Comparison of ENCODE assay signal across 33 cellular contexts in genomic region chr1:158649052-158649451, GRCh38. TPM values are rescaled to one million over a fixed set of nuclear protein-coding genes. Genes with fewer than 3 reads are reported as not detected.
DNase-seq lines count a peak whose midpoint lies in the region; ATAC-seq, FAIRE-seq and TF ChIP-seq lines count a peak whose summit lies in the region.
"Had no signal": no experiment of that assay in that cellular context is flagged by ENCODE, and none has a peak within 500 bp of the region (broad histone marks: within the 10 kb centered on the region; RNA-seq: fewer than 3 reads in every experiment).

No MANE protein-coding gene starts in this region.

- no peak overlapping the region for H3K4ac ChIP-seq in H1 (replicated peaks; ENCODE audit: insufficient read length, low read depth, low read length)

- H3K14ac ChIP-seq in H1 (ENCODE audit: insufficient read length): no peak overlapping the region

- no peak overlapping the region for H3K4me3 Mint-ChIP-seq in CD8-positive, alpha-beta T cell
- H3K4me3 Mint-ChIP-seq: activated naive CD4-positive, alpha-beta T cell treated with anti-CD3 and anti-CD28 coated beads for 36 hours; activated T-cell treated with anti-CD3 and anti-CD28 coated beads, Interleukin-2, amount 50 U/mL, for 24 hours; CD8-positive, alpha-beta memory T cell; dendritic cell treated with granulocyte-macrophage colony-stimulating factor and Interleukin-4, amounts not matched to agents 40 ng/mL and 50 ng/mL, for 4 days; memory B cell; stimulated activated memory B cell treated with anti-CD40 and anti-IgM and Interleukin-4, amounts not matched to agents 10 μg/mL and 1 μg/mL and 100 μg/mL, for 72 hours; T-helper 2 cell treated with Interferon-gamma antibody and Interleukin-4, amounts not matched to agents 5 μg/mL and 100 μg/mL, for 36 hours had no signal

- no peak overlapping the region for H2BK20ac ChIP-seq in H1 (ENCODE audit: low read length)

- CTCF ChIA-PET in H1 (lab: Charles Lee; ENCODE audit: partially characterized antibody): interaction anchor here (0.6 to 2.7 kb wide), 14 partner anchors 9 to 434 kb away, joined by 3 to 9 read pairs (median 4); no protein-coding TSS in a partner anchor
- CTCF ChIA-PET in CD8-positive, alpha-beta T cell (lab: Charles Lee): no interaction called here

- peak in 1 of 2 experiments; percentile 16; a peak in 1 of 4 replicates for TF ChIP-seq RAD21 in H1 (IDR thresholded peaks at IDR 0.05 in 1 of 2, conservative IDR thresholded peaks at IDR 0.05 in 1 of 2; ENCODE audit: low read depth in 2 of 2, low read length in 2 of 2)

- H4K20me1 ChIP-seq in DND-41 (ENCODE audit: insufficient read depth, low read length) (no peaks in the 10 kb centered on the region), OCI-LY1 (ENCODE audit: insufficient read depth, low read length) (no peaks in the 10 kb centered on the region), H1 (replicated peaks in 1 of 2; ENCODE audit: control insufficient read depth in 1 of 2, insufficient read depth in 2 of 2, low read length in 2 of 2) (no peaks in the 10 kb centered on the region)

- no peaks in the 10 kb centered on the region for H3F3A ChIP-seq in OCI-LY1 (ENCODE audit: insufficient read depth, low read length)

- H2AFZ ChIP-seq in DND-41 (ENCODE audit: low read depth, low read length): no peak overlapping the region
- no peak overlapping the region for H2AFZ ChIP-seq in OCI-LY1 (ENCODE audit: low read length)
- H2AFZ ChIP-seq in H1 (ENCODE audit: low read length): 0 out of 2 replicates have a peak overlapping the region, but pooled peaks have one; percentile 19
- H2AFZ ChIP-seq: GM23248 had no signal

- no peak for TF ChIP-seq EP300 in H1 (IDR thresholded peaks at IDR 0.05; ENCODE audit: borderline replicate concordance in 1 of 2, low read depth in 2 of 2, low read length in 2 of 2)

- H3K27me3 ChIP-seq in DND-41 (ENCODE audit: insufficient read depth, low read length, poor library complexity) (peaks cover 21% of the 10 kb centered on the region), OCI-LY1 (ENCODE audit: insufficient read depth, low read length) (no peaks in the 10 kb centered on the region), H1 (replicated peaks in 1 of 4; ENCODE audit: control insufficient read depth in 3 of 4, extremely low read depth in 1 of 4, insufficient read depth in 3 of 4, low read length in 3 of 4) (no peaks in the 10 kb centered on the region), WERI-Rb-1 (ENCODE audit: insufficient read depth, low read depth, severe bottlenecking) (peaks cover 90% of the 10 kb centered on the region)
- no peaks in the 10 kb centered on the region for H3K27me3 ChIP-seq in CD8-positive, alpha-beta T cell (ENCODE audit: insufficient read depth, low read length)
- H3K27me3 ChIP-seq: cardiac muscle cell, suprapubic skin had no signal

- no peak overlapping the region for H3K27ac ChIP-seq in DND-41 (ENCODE audit: low read length)
- no peak overlapping the region for H3K27ac ChIP-seq in OCI-LY1 (ENCODE audit: low read depth, low read length, poor library complexity, severe bottlenecking)
- H3K27ac ChIP-seq in H1 (ENCODE audit: low read depth, low read length): no peak overlapping the region
- H3K27ac ChIP-seq in WERI-Rb-1: no peak overlapping the region
- H3K27ac ChIP-seq in CD8-positive, alpha-beta T cell (ENCODE audit: low read depth, low read length): no peak overlapping the region
- H3K27ac ChIP-seq: GM23248, SK-N-MC, suprapubic skin had no signal

- no peaks in the 10 kb centered on the region for H3K79me1 ChIP-seq in H1 (ENCODE audit: low read depth, low read length)

- H3K23ac ChIP-seq in H1 (ENCODE audit: insufficient read length): no peak overlapping the region

- H4K5ac ChIP-seq in H1 (ENCODE audit: insufficient read length, low read depth, low read length): no peak overlapping the region

- H3K9me3 Mint-ChIP-seq in CD8-positive, alpha-beta T cell: no peaks in the 10 kb centered on the region
- H3K9me3 Mint-ChIP-seq: activated naive CD4-positive, alpha-beta T cell treated with anti-CD3 and anti-CD28 coated beads for 36 hours; activated T-cell treated with anti-CD3 and anti-CD28 coated beads, Interleukin-2, amount 50 U/mL, for 24 hours; CD8-positive, alpha-beta memory T cell; dendritic cell treated with granulocyte-macrophage colony-stimulating factor and Interleukin-4, amounts not matched to agents 40 ng/mL and 50 ng/mL, for 4 days; memory B cell; stimulated activated memory B cell treated with anti-CD40 and anti-IgM and Interleukin-4, amounts not matched to agents 10 μg/mL and 1 μg/mL and 100 μg/mL, for 72 hours; T-helper 2 cell treated with Interferon-gamma antibody and Interleukin-4, amounts not matched to agents 5 μg/mL and 100 μg/mL, for 36 hours had no signal

- H2AK5ac ChIP-seq in H1 (ENCODE audit: low read depth, low read length): no peak overlapping the region; the same call in 1 of the 2 replicates

- no peaks in the 10 kb centered on the region; the same call in 1 of the 2 replicates for H3K23me2 ChIP-seq in H1 (ENCODE audit: low read depth, low read length)

- H4K91ac ChIP-seq in H1 (replicated peaks; ENCODE audit: insufficient read length, low read length): no peak overlapping the region

- H3K9ac ChIP-seq in DND-41 (ENCODE audit: low read depth, low read length) (no peak overlapping the region), OCI-LY1 (ENCODE audit: low read length) (no peak overlapping the region), H1 (replicated peaks in 1 of 4; ENCODE audit: extremely low read depth in 1 of 4, low read depth in 3 of 4, low read length in 3 of 4) (no peak overlapping the region)
- H3K9ac ChIP-seq: GM23248 had no signal

- no peak overlapping the region for H2BK12ac ChIP-seq in H1 (ENCODE audit: low read depth, low read length)

- H3K9me3 ChIP-seq in DND-41 (ENCODE audit: insufficient read depth, low read length, severe bottlenecking) (no peaks in the 10 kb centered on the region), OCI-LY1 (ENCODE audit: low read length) (no peaks in the 10 kb centered on the region), H1 (ENCODE audit: insufficient read depth in 2 of 2, low read depth in 1 of 2, low read length in 1 of 2) (no peaks in the 10 kb centered on the region), WERI-Rb-1 (ENCODE audit: severe bottlenecking) (no peaks in the 10 kb centered on the region)
- H3K9me3 ChIP-seq in CD8-positive, alpha-beta T cell (ENCODE audit: low read length): no peaks in the 10 kb centered on the region
- H3K9me3 ChIP-seq: MG63, suprapubic skin had no signal

- no peak for FAIRE-seq in H1 (lab: Jason Lieb, UNC)
- FAIRE-seq: RCC 7860 had no signal

- H2BK120ac ChIP-seq in H1 (replicated peaks; ENCODE audit: low read depth, low read length): no peak overlapping the region

- ATAC-seq in DND-41 (ENCODE audit: insufficient read depth, low read depth) (0 out of 3 replicates have a peak, but pooled peaks have one; percentile 33), GM18498 (IDR thresholded peaks at IDR 0.05; ENCODE audit: unreplicated experiment) (peak; percentile 53)
- ATAC-seq in CD8-positive, alpha-beta T cell: no peak
- ATAC-seq: left cardiac atrium; stimulated activated memory B cell treated with anti-CD40 and anti-IgM and Interleukin-4, amounts not matched to agents 10 μg/mL and 1 μg/mL and 100 μg/mL, for 72 hours had no signal

- TF ChIP-seq CTCF in DND-41 (IDR thresholded peaks at IDR 0.05; ENCODE audit: borderline replicate concordance, extremely low read depth, low read length, poor library complexity, severe bottlenecking) (peak; percentile 48), OCI-LY1 (IDR thresholded peaks at IDR 0.05; ENCODE audit: low read length) (peak; percentile 13; the same call in 1 of the 2 replicates), H1 (IDR thresholded peaks at IDR 0.05; ENCODE audit: control extremely low read depth in 1 of 3, insufficient read depth in 1 of 3, low read depth in 1 of 3, low read length in 3 of 3) (peak in 1 of 3 experiments; percentile 17; a peak in 2 of 4 replicates), WERI-Rb-1 (IDR thresholded peaks at IDR 0.05; ENCODE audit: low read depth, low read length) (no peak)
- no peak for TF ChIP-seq CTCF in CD8-positive, alpha-beta T cell (IDR thresholded peaks at IDR 0.05)

- POLR2A ChIA-PET in H1 (lab: Charles Lee; ENCODE audit: partially characterized antibody): no interaction called here
- POLR2A ChIA-PET in CD8-positive, alpha-beta T cell (lab: Charles Lee): no interaction called here

- H3K4me1 Mint-ChIP-seq in CD8-positive, alpha-beta T cell (ENCODE audit: low read depth): peaks cover 14% of the 10 kb centered on the region

- DNase-seq in DND-41: no peak
- DNase-seq in H1 (ENCODE audit: low read depth in 1 of 2, low spot score in 2 of 2): no peak
- DNase-seq in WERI-Rb-1: no peak
- no peak for DNase-seq in C1 segment of cervical spinal cord (lab: John Stamatoyannopoulos, UW)
- no peak for DNase-seq in CD8-positive, alpha-beta T cell
- DNase-seq: activated CD4-positive, alpha-beta T cell treated with anti-CD3 and anti-CD28 coated beads for 1 hour; activated CD8-positive, alpha-beta memory T cell treated with anti-CD3 and anti-CD28 coated beads for 24 hours; activated naive CD4-positive, alpha-beta T cell treated with anti-CD3 and anti-CD28 coated beads for 36 hours; activated T-cell treated with anti-CD3 and anti-CD28 coated beads, Interleukin-2, amount 50 U/mL, for 24 hours; amygdala; CD8-positive, alpha-beta memory T cell; glutamatergic neuron; GM23248; left cardiac atrium; MG63; NCI-H1694; NCI-H2171; NCI-H69; occipital lobe had no signal

- no peak overlapping the region for H3K4me2 ChIP-seq in DND-41 (ENCODE audit: insufficient read depth, low read length)
- H3K4me2 ChIP-seq in OCI-LY1 (ENCODE audit: low read length): no peak overlapping the region
- no peak overlapping the region for H3K4me2 ChIP-seq in H1 (ENCODE audit: insufficient read depth in 1 of 2, low read depth in 2 of 2, low read length in 2 of 2)
- H3K4me2 ChIP-seq: smooth muscle cell had no signal

- H3K9me2 ChIP-seq in OCI-LY1 (ENCODE audit: low read depth, low read length): no peaks in the 10 kb centered on the region

- H3K79me2 ChIP-seq in DND-41 (ENCODE audit: insufficient read depth, low read length) (no peaks in the 10 kb centered on the region), OCI-LY1 (ENCODE audit: insufficient read depth, low read length) (no peaks in the 10 kb centered on the region), H1 (ENCODE audit: control insufficient read depth in 1 of 2, insufficient read depth in 2 of 2, low read length in 2 of 2) (no peaks in the 10 kb centered on the region)

- no peaks in the 10 kb centered on the region for H3K36me3 ChIP-seq in DND-41 (ENCODE audit: insufficient read depth, low read length)
- no peaks in the 10 kb centered on the region for H3K36me3 ChIP-seq in OCI-LY1 (ENCODE audit: insufficient read depth, low read length)
- H3K36me3 ChIP-seq in H1 (ENCODE audit: control insufficient read depth in 2 of 4, insufficient read depth in 4 of 4, low read length in 3 of 4): no peaks in the 10 kb centered on the region
- H3K36me3 ChIP-seq in WERI-Rb-1: no peaks in the 10 kb centered on the region
- no peaks in the 10 kb centered on the region for H3K36me3 ChIP-seq in CD8-positive, alpha-beta T cell (ENCODE audit: insufficient read depth, low read length)
- H3K36me3 ChIP-seq: cardiac muscle cell, MG63, suprapubic skin had no signal

- H3K27ac Mint-ChIP-seq in CD8-positive, alpha-beta T cell: no peak overlapping the region
- H3K27ac Mint-ChIP-seq: activated naive CD4-positive, alpha-beta T cell treated with anti-CD3 and anti-CD28 coated beads for 36 hours; activated T-cell treated with anti-CD3 and anti-CD28 coated beads, Interleukin-2, amount 50 U/mL, for 24 hours; dendritic cell treated with granulocyte-macrophage colony-stimulating factor and Interleukin-4, amounts not matched to agents 40 ng/mL and 50 ng/mL, for 4 days; memory B cell; stimulated activated memory B cell treated with anti-CD40 and anti-IgM and Interleukin-4, amounts not matched to agents 10 μg/mL and 1 μg/mL and 100 μg/mL, for 72 hours; T-helper 2 cell treated with Interferon-gamma antibody and Interleukin-4, amounts not matched to agents 5 μg/mL and 100 μg/mL, for 36 hours had no signal

- peaks cover 6% of the 10 kb centered on the region; the same call in 1 of the 2 replicates for H3K4me1 ChIP-seq in DND-41 (ENCODE audit: insufficient read depth, low read length)
- no peaks in the 10 kb centered on the region for H3K4me1 ChIP-seq in OCI-LY1 (ENCODE audit: insufficient read depth, low read length, severe bottlenecking)
- no peaks in the 10 kb centered on the region for H3K4me1 ChIP-seq in H1 (replicated peaks in 1 of 4; ENCODE audit: control insufficient read depth in 3 of 4, insufficient read depth in 4 of 4, low read length in 3 of 4)
- no peaks in the 10 kb centered on the region for H3K4me1 ChIP-seq in CD8-positive, alpha-beta T cell (ENCODE audit: insufficient read depth, low read length)
- H3K4me1 ChIP-seq: suprapubic skin had no signal

- no peak for TF ChIP-seq POLR2A in H1 (IDR thresholded peaks at IDR 0.05; ENCODE audit: control extremely low read depth in 1 of 2, low read depth in 2 of 2, low read length in 2 of 2)

- intact Hi-C loops in CD8-positive, alpha-beta T cell (cut with DNase I, micrococcal nuclease): no loop called here

- H3K36me3 Mint-ChIP-seq in CD8-positive, alpha-beta T cell: no peaks in the 10 kb centered on the region
- H3K36me3 Mint-ChIP-seq: CD8-positive, alpha-beta memory T cell; memory B cell; stimulated activated memory B cell treated with anti-CD40 and anti-IgM and Interleukin-4, amounts not matched to agents 10 μg/mL and 1 μg/mL and 100 μg/mL, for 72 hours had no signal

- H2BK5ac ChIP-seq in H1 (ENCODE audit: low read depth, low read length): no peak overlapping the region

- no peak overlapping the region for H3K18ac ChIP-seq in H1 (ENCODE audit: extremely low read depth, low read length)

- H3K56ac ChIP-seq in H1 (replicated peaks; ENCODE audit: insufficient read length, low read depth, low read length): no peak overlapping the region

- H4K8ac ChIP-seq in H1 (ENCODE audit: extremely low read depth, insufficient read depth, low read length): no peak overlapping the region

- H3K4me3 ChIP-seq in DND-41 (ENCODE audit: low read depth in 1 of 2, low read length in 2 of 2) (no peak overlapping the region), OCI-LY1 (ENCODE audit: low read depth, low read length, poor library complexity, severe bottlenecking) (no peak overlapping the region), H1 (ENCODE audit: extremely low read depth in 1 of 4, insufficient read depth in 2 of 4, low read depth in 3 of 4, low read length in 4 of 4) (no peak overlapping the region), WERI-Rb-1 (ENCODE audit: low read depth, low read length) (no peak overlapping the region)
- no peak overlapping the region for H3K4me3 ChIP-seq in CD8-positive, alpha-beta T cell (ENCODE audit: low read depth, low read length)
- H3K4me3 ChIP-seq: cardiac muscle cell, GM23248, MG63, SK-N-MC, smooth muscle cell, suprapubic skin had no signal

- H2BK15ac ChIP-seq in H1 (ENCODE audit: low read length): no peak overlapping the region

- no peaks in the 10 kb centered on the region for H3K27me3 Mint-ChIP-seq in CD8-positive, alpha-beta T cell (ENCODE audit: low read depth)
- H3K27me3 Mint-ChIP-seq: memory B cell; stimulated activated memory B cell treated with anti-CD40 and anti-IgM and Interleukin-4, amounts not matched to agents 10 μg/mL and 1 μg/mL and 100 μg/mL, for 72 hours had no signal

RNA-seq across cellular contexts. Expression of gene SPTA1, which starts 37.5 kb away (rescaled TPM):
- not detected in 2 replicates for total RNA-seq in H1 (2021; fragmentation: NEBNext Ultra II Directional; extraction: Animal tissue kit (Norgen Biotek cat#: 25700))
- not detected in 2 replicates for polyA plus RNA-seq in H1 (2011; rRNA removed)
- not detected for polyA plus RNA-seq in H1 (2011; cell fraction: cytosol; rRNA removed)
- not detected for polyA plus RNA-seq in H1 (2011; cell fraction: nucleus; rRNA removed)
- polyA plus RNA-seq in H1 (2012, experiment 1 of 2): not detected in 4 replicates
- polyA plus RNA-seq in H1 (2012, experiment 2 of 2): not detected
- under 0.01 TPM for polyA plus RNA-seq in H1 (2013, experiment 1 of 2)
- not detected for polyA plus RNA-seq in H1 (2013, experiment 2 of 2)
- not detected in 2 replicates for polyA minus RNA-seq in H1 (2011; rRNA and poly(A)+ RNA removed)
- not detected for polyA minus RNA-seq in H1 (2011; cell fraction: cytosol; rRNA and poly(A)+ RNA removed)
- not detected for polyA minus RNA-seq in H1 (2011; cell fraction: nucleus; rRNA and poly(A)+ RNA removed)
- total RNA-seq in CD8-positive, alpha-beta T cell: not detected
- total RNA-seq: activated naive CD4-positive, alpha-beta T cell treated with anti-CD3 and anti-CD28 coated beads for 36 hours; CD8-positive, alpha-beta memory T cell; GM23248; myocyte; renal cortical epithelial cell; smooth muscle cell had no signal
- polyA plus RNA-seq: CD8-positive, alpha-beta memory T cell; GM23248 had no signal

RNA-seq across cellular contexts. Expression of gene OR10Z1, which starts 44.0 kb away (rescaled TPM):
- total RNA-seq in H1 (2021; fragmentation: NEBNext Ultra II Directional; extraction: Animal tissue kit (Norgen Biotek cat#: 25700)): not detected in 2 replicates
- not detected in 2 replicates for polyA plus RNA-seq in H1 (2011; rRNA removed)
- polyA plus RNA-seq in H1 (2011; cell fraction: cytosol; rRNA removed): not detected
- not detected for polyA plus RNA-seq in H1 (2011; cell fraction: nucleus; rRNA removed)
- polyA plus RNA-seq in H1 (2012, experiment 1 of 2): not detected in 4 replicates
- polyA plus RNA-seq in H1 (2012, experiment 2 of 2): not detected
- not detected for polyA plus RNA-seq in H1 (2013, experiment 1 of 2)
- not detected for polyA plus RNA-seq in H1 (2013, experiment 2 of 2)
- polyA minus RNA-seq in H1 (2011; rRNA and poly(A)+ RNA removed): not detected in 2 replicates
- polyA minus RNA-seq in H1 (2011; cell fraction: cytosol; rRNA and poly(A)+ RNA removed): not detected
- polyA minus RNA-seq in H1 (2011; cell fraction: nucleus; rRNA and poly(A)+ RNA removed): not detected
- not detected for total RNA-seq in CD8-positive, alpha-beta T cell
- total RNA-seq: activated naive CD4-positive, alpha-beta T cell treated with anti-CD3 and anti-CD28 coated beads for 36 hours; cardiac muscle cell; CD8-positive, alpha-beta memory T cell; GM23248; left cardiac atrium; myocyte; occipital lobe; renal cortical epithelial cell; smooth muscle cell; suprapubic skin; urinary bladder had no signal
- polyA plus RNA-seq: cardiac muscle cell; CD8-positive, alpha-beta memory T cell; GM23248; smooth muscle cell; urinary bladder had no signal

RNA-seq across cellular contexts. Expression of gene OR6K2, which starts 51.4 kb away (rescaled TPM):
- not detected in 2 replicates for total RNA-seq in H1 (2021; fragmentation: NEBNext Ultra II Directional; extraction: Animal tissue kit (Norgen Biotek cat#: 25700))
- polyA plus RNA-seq in H1 (2011; rRNA removed): not detected in 2 replicates
- polyA plus RNA-seq in H1 (2011; cell fraction: cytosol; rRNA removed): not detected
- not detected for polyA plus RNA-seq in H1 (2011; cell fraction: nucleus; rRNA removed)
- not detected in 4 replicates for polyA plus RNA-seq in H1 (2012, experiment 1 of 2)
- not detected for polyA plus RNA-seq in H1 (2012, experiment 2 of 2)
- polyA plus RNA-seq in H1 (2013, experiment 1 of 2): not detected
- not detected for polyA plus RNA-seq in H1 (2013, experiment 2 of 2)
- not detected in 2 replicates for polyA minus RNA-seq in H1 (2011; rRNA and poly(A)+ RNA removed)
- not detected for polyA minus RNA-seq in H1 (2011; cell fraction: cytosol; rRNA and poly(A)+ RNA removed)
- polyA minus RNA-seq in H1 (2011; cell fraction: nucleus; rRNA and poly(A)+ RNA removed): not detected
- not detected for total RNA-seq in CD8-positive, alpha-beta T cell
- total RNA-seq: activated naive CD4-positive, alpha-beta T cell treated with anti-CD3 and anti-CD28 coated beads for 36 hours; cardiac muscle cell; CD8-positive, alpha-beta memory T cell; GM23248; left cardiac atrium; myocyte; occipital lobe; renal cortical epithelial cell; smooth muscle cell; suprapubic skin; urinary bladder had no signal
- polyA plus RNA-seq: cardiac muscle cell; CD8-positive, alpha-beta memory T cell; GM23248; smooth muscle cell; urinary bladder had no signal

Comparison
In these comparisons a context has a peak if more than half of its experiments do, and no peak if none do; other contexts are left out.
1. CTCF ChIP-seq: peak in DND-41 (single experiment) and OCI-LY1 (single experiment); none in WERI-Rb-1 (single experiment) and CD8-positive, alpha-beta T cell (single experiment).